In genomic region chr6:152716322-152716721, GRCh38 we compare ENCODE assay signal across 20 cellular contexts. TPM values are rescaled to one million over a fixed set of nuclear protein-coding genes. Genes with fewer than 3 reads are reported as not detected.
"Had no signal": no experiment of that assay in that cellular context is flagged by ENCODE, and none has a peak within 500 bp of the region (broad histone marks: within the 10 kb centered on the region; RNA-seq: fewer than 3 reads in every experiment).

No MANE protein-coding gene starts in this region.

- H3K4me3 Mint-ChIP-seq: activated B cell treated with CpG ODN at 0.5 μM for 24 hours; activated CD4-positive, alpha-beta T cell treated with anti-CD3 and anti-CD28 coated beads, Interleukin-2, amount 10 ng/mL, durations not matched to agents 24 days and 14 days; activated CD8-positive, alpha-beta T cell treated with anti-CD3 and anti-CD28 coated beads, Interleukin-2, amount 10 ng/mL, durations not matched to agents 7 days and 5 days; activated naive CD8-positive, alpha-beta T cell treated with anti-CD3 and anti-CD28 coated beads for 36 hours; immature natural killer cell; mesothelial cell of epicardium had no signal

- DNase-seq: activated B cell treated with CpG ODN at 0.5 μM for 24 hours; activated CD4-positive, alpha-beta T cell treated with anti-CD3 and anti-CD28 coated beads, Interleukin-2, amount 10 ng/mL, durations not matched to agents 24 days and 14 days; activated CD8-positive, alpha-beta memory T cell treated with anti-CD3 and anti-CD28 coated beads, Interleukin-2, amount 50 U/mL, for 4 hours; activated CD8-positive, alpha-beta T cell treated with anti-CD3 and anti-CD28 coated beads, Interleukin-2, amount 10 ng/mL, durations not matched to agents 7 days and 5 days; activated gamma-delta T cell treated with Interleukin-2 at 50 U/mL for 16 hours; activated naive CD8-positive, alpha-beta T cell treated with anti-CD3 and anti-CD28 coated beads for 36 hours; amygdala; body of pancreas; central memory CD4-positive, alpha-beta T cell; colonic mucosa; heart left ventricle; immature natural killer cell; stimulated activated CD4-positive, alpha-beta T cell treated with anti-CD3 and anti-CD28 coated beads, Interleukin-12 subunit alpha, Interleukin-12 subunit beta, amount 100 ng/mL, for 4 hours; stimulated activated CD4-positive, alpha-beta T cell treated with anti-CD3 and anti-CD28 coated beads, Interleukin-2, amount 100 ng/mL, for 24 hours; T-helper 2 cell had no signal

- H3K27me3 ChIP-seq: body of pancreas, colonic mucosa, heart left ventricle had no signal

- ATAC-seq: activated CD8-positive, alpha-beta T cell treated with anti-CD3 and anti-CD28 coated beads, Interleukin-2, amount 10 ng/mL, durations not matched to agents 7 days and 5 days; body of pancreas; esophagus mucosa; heart left ventricle had no signal

- H3K4me3 ChIP-seq: body of pancreas, colonic mucosa, heart left ventricle, thoracic aorta had no signal

- H3K9me3 Mint-ChIP-seq: activated CD4-positive, alpha-beta T cell treated with anti-CD3 and anti-CD28 coated beads, Interleukin-2, amount 10 ng/mL, durations not matched to agents 24 days and 14 days had no signal

- H3K9me3 ChIP-seq: body of pancreas, colonic mucosa had no signal

- H3K4me1 Mint-ChIP-seq: activated B cell treated with CpG ODN at 0.5 μM for 24 hours; activated CD4-positive, alpha-beta T cell treated with anti-CD3 and anti-CD28 coated beads, Interleukin-2, amount 10 ng/mL, durations not matched to agents 24 days and 14 days; activated naive CD8-positive, alpha-beta T cell treated with anti-CD3 and anti-CD28 coated beads for 36 hours; immature natural killer cell had no signal

- H3K36me3 Mint-ChIP-seq: activated naive CD8-positive, alpha-beta T cell treated with anti-CD3 and anti-CD28 coated beads for 36 hours; mesothelial cell of epicardium had no signal

- H3K27ac ChIP-seq: body of pancreas, colonic mucosa, heart left ventricle, thoracic aorta had no signal

- H3K36me3 ChIP-seq: colonic mucosa, heart left ventricle, thoracic aorta had no signal

- H3K27ac Mint-ChIP-seq: activated B cell treated with CpG ODN at 0.5 μM for 24 hours; activated CD4-positive, alpha-beta T cell treated with anti-CD3 and anti-CD28 coated beads, Interleukin-2, amount 10 ng/mL, durations not matched to agents 24 days and 14 days; activated CD8-positive, alpha-beta T cell treated with anti-CD3 and anti-CD28 coated beads, Interleukin-2, amount 10 ng/mL, durations not matched to agents 7 days and 5 days; activated naive CD8-positive, alpha-beta T cell treated with anti-CD3 and anti-CD28 coated beads for 36 hours; immature natural killer cell; mesothelial cell of epicardium had no signal

- H3K4me1 ChIP-seq: body of pancreas, colonic mucosa had no signal

- H3K27me3 Mint-ChIP-seq: activated B cell treated with CpG ODN at 0.5 μM for 24 hours; activated CD4-positive, alpha-beta T cell treated with anti-CD3 and anti-CD28 coated beads, Interleukin-2, amount 10 ng/mL, durations not matched to agents 24 days and 14 days; activated naive CD8-positive, alpha-beta T cell treated with anti-CD3 and anti-CD28 coated beads for 36 hours had no signal

RNA-seq across cellular contexts. Expression of gene MYCT1, which starts 18.6 kb away (rescaled TPM):
- total RNA-seq: activated B cell treated with CpG ODN at 0.5 μM for 24 hours; activated CD4-positive, alpha-beta T cell treated with anti-CD3 and anti-CD28 coated beads, Interleukin-2, amount 10 ng/mL, durations not matched to agents 24 days and 14 days; activated CD8-positive, alpha-beta T cell treated with anti-CD3 and anti-CD28 coated beads, Interleukin-2, amount 10 ng/mL, durations not matched to agents 7 days and 5 days; activated naive CD8-positive, alpha-beta T cell treated with anti-CD3 and anti-CD28 coated beads for 36 hours; osteocyte had no signal
- polyA plus RNA-seq: neural cell had no signal

RNA-seq across cellular contexts. Expression of gene VIP, which starts 34.3 kb away (rescaled TPM):
- total RNA-seq: activated B cell treated with CpG ODN at 0.5 μM for 24 hours; activated CD4-positive, alpha-beta T cell treated with anti-CD3 and anti-CD28 coated beads, Interleukin-2, amount 10 ng/mL, durations not matched to agents 24 days and 14 days; activated CD8-positive, alpha-beta T cell treated with anti-CD3 and anti-CD28 coated beads, Interleukin-2, amount 10 ng/mL, durations not matched to agents 7 days and 5 days; activated naive CD8-positive, alpha-beta T cell treated with anti-CD3 and anti-CD28 coated beads for 36 hours; esophagus mucosa; mesothelial cell of epicardium; osteocyte had no signal
- polyA plus RNA-seq: immature natural killer cell had no signal
